Comparison of ENCODE assay signal across 8 cellular contexts in the genomic region with DNA sequence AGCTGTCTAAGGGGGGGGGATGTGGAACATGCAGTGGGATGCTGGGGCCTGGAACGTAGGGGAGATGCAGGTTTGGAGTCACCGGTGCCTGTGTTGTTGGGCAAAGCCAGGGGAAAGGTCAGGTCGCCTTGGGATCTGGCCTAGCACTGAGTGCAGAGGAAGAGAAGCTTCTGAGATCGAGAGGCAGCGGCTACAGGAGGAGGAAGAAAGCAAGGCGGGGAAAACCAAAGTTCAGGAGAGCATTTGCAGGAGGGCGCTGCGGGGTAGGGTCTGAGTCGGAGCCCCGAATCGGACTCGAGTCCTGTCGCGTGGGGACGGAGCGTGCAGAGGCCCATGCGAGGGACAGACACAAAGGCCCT. TPM values are rescaled to one million over a fixed set of nuclear protein-coding genes. Genes with fewer than 3 reads are reported as not detected.
DNase-seq lines count a peak whose midpoint lies in the region; ATAC-seq, FAIRE-seq and TF ChIP-seq lines count a peak whose summit lies in the region.

No MANE protein-coding gene starts in this region.

- peaks cover 0 to 9% (median 2%) of the 10 kb centered on the region in 4 experiments; a peak in 3 of 7 replicates for H3K27me3 ChIP-seq in H1 (replicated peaks in 1 of 4; ENCODE audit: control insufficient read depth in 3 of 4, extremely low read depth in 1 of 4, insufficient read depth in 3 of 4, low read length in 3 of 4)
- no peaks in the 10 kb centered on the region for H3K27me3 ChIP-seq in osteoblast (ENCODE audit: insufficient read depth, low read length)

- DNase-seq in NCI-H2171 (lab: John Stamatoyannopoulos, UW): peak; percentile 4
- DNase-seq in H1 (ENCODE audit: low read depth in 1 of 2, low spot score in 2 of 2): no peak
- no peak for DNase-seq in osteoblast (ENCODE audit: insufficient read length, low spot score, missing footprints)
- DNase-seq in OCI-M2 (lab: John Stamatoyannopoulos, UW; ENCODE audit: unreplicated experiment): no peak
- DNase-seq in pons (ENCODE audit: low spot score): no peak
- no peak for DNase-seq in HTR-8/SVneo (ENCODE audit: insufficient read length, low spot score)

- peak overlapping the region; percentile 61; the same call in 1 of the 2 replicates for H2AFZ ChIP-seq in H1 (ENCODE audit: low read length)
- peak overlapping the region; percentile 92 for H2AFZ ChIP-seq in osteoblast (ENCODE audit: low read length)

- peak overlapping the region; percentile 70; the same call in 1 of the 2 replicates for H2BK12ac ChIP-seq in H1 (ENCODE audit: low read depth, low read length)

- POLR2A ChIA-PET in H1 (lab: Charles Lee; ENCODE audit: partially characterized antibody): interaction anchor here (0.6 to 3.1 kb wide), 8 partner anchors 11 to 185 kb away, joined by 3 to 15 read pairs (median 3); no protein-coding TSS in a partner anchor

- CTCF ChIA-PET in H1 (lab: Charles Lee; ENCODE audit: partially characterized antibody): interaction anchor here (0.8 to 4.3 kb wide), 13 partner anchors 9 to 598 kb away, joined by 3 to 29 read pairs (median 5); partner anchors contain the start of gene LPIN3

- peaks cover 33 to 34% of the 10 kb centered on the region in 2 experiments for H3K79me2 ChIP-seq in H1 (ENCODE audit: control insufficient read depth in 1 of 2, insufficient read depth in 2 of 2, low read length in 2 of 2)
- H3K79me2 ChIP-seq in osteoblast (ENCODE audit: insufficient read depth, low read length): peaks cover 44% of the 10 kb centered on the region

- no peak overlapping the region for H2AK5ac ChIP-seq in H1 (ENCODE audit: low read depth, low read length)

- TF ChIP-seq CTCF in H1 (IDR thresholded peaks at IDR 0.05; ENCODE audit: control extremely low read depth in 1 of 3, insufficient read depth in 1 of 3, low read depth in 1 of 3, low read length in 3 of 3): no peak
- no peak for TF ChIP-seq CTCF in osteoblast (IDR thresholded peaks at IDR 0.05; ENCODE audit: extremely low read depth, low read depth, low read length)

- H3K9ac ChIP-seq in ES-I3 (ENCODE audit: low read depth, low read length) (peak overlapping the region; percentile 98), H1 (replicated peaks in 1 of 4; ENCODE audit: extremely low read depth in 1 of 4, low read depth in 3 of 4, low read length in 3 of 4) (peak overlapping the region in 3 of 4 experiments; percentile 56 to 81 (median 58); a peak in 6 of 7 replicates)

- no peaks in the 10 kb centered on the region for H3K36me3 ChIP-seq in ES-I3 (ENCODE audit: insufficient read depth, low read length)
- H3K36me3 ChIP-seq in H1 (ENCODE audit: control insufficient read depth in 2 of 4, insufficient read depth in 4 of 4, low read length in 3 of 4): peaks cover 0 to 4% (median 0%) of the 10 kb centered on the region in 4 experiments; a peak in 1 of 8 replicates
- no peaks in the 10 kb centered on the region for H3K36me3 ChIP-seq in osteoblast (ENCODE audit: insufficient read depth, low read length)

- 26% methylated on average over 17 of the region's 17 CpGs; no CpG with 5 or more reads in 1 of the 2 experiments for WGBS in H1 (ENCODE audit: extremely low coverage in 1 of 2, insufficient coverage in 1 of 2, insufficient read length in 1 of 2, insufficient replicate concordance in 2 of 2, low coverage in 1 of 2, low lambda C conversion rate in 2 of 2, missing lambda C conversion rate in 1 of 2), 2 experiments

- no peak overlapping the region for H3K27ac ChIP-seq in H1 (ENCODE audit: low read depth, low read length)
- no peak overlapping the region for H3K27ac ChIP-seq in osteoblast (ENCODE audit: low read depth, low read length)

- H4K20me1 ChIP-seq in H1 (replicated peaks in 1 of 2; ENCODE audit: control insufficient read depth in 1 of 2, insufficient read depth in 2 of 2, low read length in 2 of 2) (peaks cover 7 to 20% of the 10 kb centered on the region in 2 experiments), osteoblast (ENCODE audit: insufficient read depth, low read length) (peaks cover 30% of the 10 kb centered on the region)

- no peak for TF ChIP-seq RAD21 in H1 (IDR thresholded peaks at IDR 0.05 in 1 of 2, conservative IDR thresholded peaks at IDR 0.05 in 1 of 2; ENCODE audit: low read depth in 2 of 2, low read length in 2 of 2)

- no peak overlapping the region for H2BK120ac ChIP-seq in H1 (replicated peaks; ENCODE audit: low read depth, low read length)

- H2BK15ac ChIP-seq in H1 (ENCODE audit: low read length): no peak overlapping the region

- H3K4me2 ChIP-seq in H1 (ENCODE audit: insufficient read depth in 1 of 2, low read depth in 2 of 2, low read length in 2 of 2) (peak overlapping the region; percentile 79 to 97), osteoblast (ENCODE audit: insufficient read depth, low read length) (peak overlapping the region; percentile 87)

- H3K4me3 ChIP-seq in H1 (ENCODE audit: extremely low read depth in 1 of 4, insufficient read depth in 2 of 4, low read depth in 3 of 4, low read length in 4 of 4) (peak overlapping the region; percentile 80 to 97 (median 90)), osteoblast (ENCODE audit: insufficient read depth, low read length) (peak overlapping the region; percentile 87)

- ATAC-seq in GM18870 (IDR thresholded peaks at IDR 0.05; ENCODE audit: unreplicated experiment): no peak

- H3K4ac ChIP-seq in H1 (replicated peaks; ENCODE audit: insufficient read length, low read depth, low read length): no peak overlapping the region

- no peak overlapping the region for H2BK5ac ChIP-seq in H1 (ENCODE audit: low read depth, low read length)

- H4K8ac ChIP-seq in H1 (ENCODE audit: extremely low read depth, insufficient read depth, low read length): peak overlapping the region; percentile 60

- peaks cover 13% of the 10 kb centered on the region; the same call in 1 of the 2 replicates for H3K23me2 ChIP-seq in H1 (ENCODE audit: low read depth, low read length)

- TF ChIP-seq POLR2A in H1 (IDR thresholded peaks at IDR 0.05; ENCODE audit: control extremely low read depth in 1 of 2, low read depth in 2 of 2, low read length in 2 of 2): no peak

- H3K23ac ChIP-seq in H1 (ENCODE audit: insufficient read length): no peak overlapping the region

- H3K9me3 ChIP-seq in ES-I3 (ENCODE audit: control insufficient read depth, insufficient read depth, low read length) (no peaks in the 10 kb centered on the region), H1 (ENCODE audit: insufficient read depth in 2 of 2, low read depth in 1 of 2, low read length in 1 of 2) (no peaks in the 10 kb centered on the region), osteoblast (ENCODE audit: low read depth, low read length) (no peaks in the 10 kb centered on the region)

- peak overlapping the region; percentile 35 for H3K56ac ChIP-seq in H1 (replicated peaks; ENCODE audit: insufficient read length, low read depth, low read length)

- no peak overlapping the region for H4K5ac ChIP-seq in H1 (ENCODE audit: insufficient read length, low read depth, low read length)

- H3K79me1 ChIP-seq in H1 (ENCODE audit: low read depth, low read length): peaks cover 9% of the 10 kb centered on the region; the same call in 1 of the 2 replicates

- peaks cover 29% of the 10 kb centered on the region for H3K4me1 ChIP-seq in ES-I3 (ENCODE audit: insufficient read depth, low read length)
- H3K4me1 ChIP-seq in H1 (replicated peaks in 1 of 4; ENCODE audit: control insufficient read depth in 3 of 4, insufficient read depth in 4 of 4, low read length in 3 of 4): peaks cover 23 to 37% (median 26%) of the 10 kb centered on the region in 4 experiments
- peaks cover 16% of the 10 kb centered on the region for H3K4me1 ChIP-seq in osteoblast (ENCODE audit: insufficient read depth, low read length)

- no peak overlapping the region for H3K14ac ChIP-seq in H1 (ENCODE audit: insufficient read length)

- H3K18ac ChIP-seq in H1 (ENCODE audit: extremely low read depth, low read length): peak overlapping the region; percentile 97

- no peak overlapping the region for H2BK20ac ChIP-seq in H1 (ENCODE audit: low read length)

- TF ChIP-seq EP300 in H1 (IDR thresholded peaks at IDR 0.05; ENCODE audit: borderline replicate concordance in 1 of 2, low read depth in 2 of 2, low read length in 2 of 2): no peak

- no peak for FAIRE-seq in H1 (lab: Jason Lieb, UNC)
- FAIRE-seq in HTR-8/SVneo (lab: Jason Lieb, UNC): no peak

- H4K91ac ChIP-seq in H1 (replicated peaks; ENCODE audit: insufficient read length, low read length): peak overlapping the region; percentile 29

TF ChIP-seq in H1, 55 proteins besides CTCF, POLR2A, EP300 and RAD21:
- no peak for TF ChIP-seq CEBPB (IDR thresholded peaks at IDR 0.05; ENCODE audit: low read depth, low read length)
- TF ChIP-seq, protein P1, sequence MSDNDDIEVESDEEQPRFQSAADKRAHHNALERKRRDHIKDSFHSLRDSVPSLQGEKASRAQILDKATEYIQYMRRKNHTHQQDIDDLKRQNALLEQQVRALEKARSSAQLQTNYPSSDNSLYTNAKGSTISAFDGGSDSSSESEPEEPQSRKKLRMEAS (IDR thresholded peaks at IDR 0.05): peak; percentile 25; the same call in 1 of the 2 replicates

RNA-seq across cellular contexts. Expression of gene PLCG1, which starts 1.0 kb away (rescaled TPM):
- 151 and 154 TPM in 2 replicates for total RNA-seq in H1 (2021; fragmentation: NEBNext Ultra II Directional; extraction: Animal tissue kit (Norgen Biotek cat#: 25700))
- polyA plus RNA-seq in H1 (2011; rRNA removed): 103 and 152 TPM in 2 replicates
- 138 TPM for polyA plus RNA-seq in H1 (2011; cell fraction: cytosol; rRNA removed)
- polyA plus RNA-seq in H1 (2011; cell fraction: nucleus; rRNA removed): 726 TPM
- polyA plus RNA-seq in H1 (2012, experiment 1 of 2): 123 to 166 TPM (median 150 TPM) in 4 replicates
- 127 TPM for polyA plus RNA-seq in H1 (2012, experiment 2 of 2)
- 83.5 TPM for polyA plus RNA-seq in H1 (2013, experiment 1 of 2)
- 72.0 TPM for polyA plus RNA-seq in H1 (2013, experiment 2 of 2)
- polyA minus RNA-seq in H1 (2011; rRNA and poly(A)+ RNA removed): 164 and 175 TPM in 2 replicates
- polyA minus RNA-seq in H1 (2011; cell fraction: cytosol; rRNA and poly(A)+ RNA removed): 123 TPM
- 248 TPM for polyA minus RNA-seq in H1 (2011; cell fraction: nucleus; rRNA and poly(A)+ RNA removed)
- 72.4 and 73.7 TPM in 2 replicates for total RNA-seq in osteoblast
